ENCODE assay signal across 8 cellular contexts in the genomic region with DNA sequence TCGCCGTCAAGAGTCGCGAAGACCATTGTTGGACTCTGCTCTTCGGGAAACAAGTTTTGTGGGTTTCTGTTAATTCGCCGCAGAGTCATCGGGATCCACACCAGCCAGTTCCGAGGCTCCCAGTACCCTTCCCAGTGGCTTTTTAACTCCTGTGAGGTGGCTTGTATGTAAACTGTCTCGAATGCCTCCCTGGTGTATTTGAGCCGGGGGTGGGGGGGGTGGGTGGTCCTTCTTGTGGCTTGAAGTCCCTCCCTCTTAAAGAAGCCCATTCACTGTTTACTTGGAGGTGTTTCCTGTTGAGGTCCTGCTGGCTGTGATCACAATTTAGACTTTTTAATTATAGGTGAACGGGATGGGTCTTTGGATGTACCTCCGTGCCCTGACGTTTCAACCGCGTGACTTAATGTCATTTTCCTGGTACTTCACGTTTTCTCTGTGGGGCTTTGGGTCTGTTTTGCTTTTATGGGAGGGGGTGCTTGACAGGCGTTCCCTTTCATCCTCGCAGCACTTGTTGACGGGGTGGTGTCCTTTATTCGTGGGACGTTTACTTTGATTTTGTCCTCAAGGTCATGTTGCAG. TPM values are rescaled to one million over a fixed set of nuclear protein-coding genes. Genes with fewer than 3 reads are reported as not detected.
DNase-seq lines count a peak whose midpoint lies in the region; ATAC-seq and TF ChIP-seq lines count a peak whose summit lies in the region.

No MANE protein-coding gene starts in this region.

- no peak overlapping the region for H2AFZ ChIP-seq in hepatocyte

- peak overlapping the region; percentile 86 for H3K9ac ChIP-seq in HUES48 (ENCODE audit: low read depth, low read length)
- peak overlapping the region; percentile 95 for H3K9ac ChIP-seq in skeletal muscle satellite cell (ENCODE audit: low read depth, low read length)

- H3K27me3 ChIP-seq in HUES48 (ENCODE audit: control insufficient read depth, insufficient read depth, low read length): no peaks in the 10 kb centered on the region
- no peaks in the 10 kb centered on the region for H3K27me3 ChIP-seq in hepatocyte
- H3K27me3 ChIP-seq in skeletal muscle satellite cell (ENCODE audit: control insufficient read depth, insufficient read depth, low read length): no peaks in the 10 kb centered on the region

- H3K4me3 Mint-ChIP-seq in activated T-cell treated with anti-CD3 and anti-CD28 coated beads, Interleukin-2, amount 50 U/mL, for 4 hours: peak overlapping the region; percentile 97

- H4K20me1 ChIP-seq in hepatocyte (ENCODE audit: insufficient read depth, poor library complexity, severe bottlenecking): peaks cover 53% of the 10 kb centered on the region

- no peak for ATAC-seq in activated T-cell treated with anti-CD3 and anti-CD28 coated beads, Interleukin-2, amount 50 U/mL, for 4 hours
- ATAC-seq in HG03159 (IDR thresholded peaks at IDR 0.05; ENCODE audit: unreplicated experiment): no peak
- ATAC-seq in sciatic nerve: no peak

- peak; percentile 13 for DNase-seq in COR-L47 (lab: John Stamatoyannopoulos, UW)
- no peak for DNase-seq in activated T-cell treated with anti-CD3 and anti-CD28 coated beads, Interleukin-2, amount 50 U/mL, for 4 hours
- DNase-seq in hepatocyte (ENCODE audit: low spot score): no peak
- no peak for DNase-seq in SK-N-DZ (ENCODE audit: low spot score)
- no peak for DNase-seq in sciatic nerve (ENCODE audit: low spot score)

- H3K9me2 ChIP-seq in hepatocyte (replicated peaks; ENCODE audit: insufficient read depth): no peaks in the 10 kb centered on the region

- no peaks in the 10 kb centered on the region for H3K9me3 ChIP-seq in HUES48 (ENCODE audit: control insufficient read depth, insufficient read depth, low read length)
- H3K9me3 ChIP-seq in hepatocyte (ENCODE audit: low read depth): no peaks in the 10 kb centered on the region
- no peaks in the 10 kb centered on the region for H3K9me3 ChIP-seq in skeletal muscle satellite cell (replicated peaks; ENCODE audit: low read length)

- H3K79me2 ChIP-seq in hepatocyte: peaks cover 54% of the 10 kb centered on the region

- no peaks in the 10 kb centered on the region for H3K36me3 ChIP-seq in HUES48 (ENCODE audit: control insufficient read depth, insufficient read depth, low read length)
- H3K36me3 ChIP-seq in hepatocyte (replicated peaks; ENCODE audit: insufficient read depth, low read depth): no peaks in the 10 kb centered on the region
- H3K36me3 ChIP-seq in skeletal muscle satellite cell (ENCODE audit: insufficient read depth, low read length): no peaks in the 10 kb centered on the region

- H3K4me1 Mint-ChIP-seq in activated T-cell treated with anti-CD3 and anti-CD28 coated beads, Interleukin-2, amount 50 U/mL, for 4 hours (ENCODE audit: low read depth): peaks cover 39% of the 10 kb centered on the region

- H3K36me3 Mint-ChIP-seq in activated T-cell treated with anti-CD3 and anti-CD28 coated beads, Interleukin-2, amount 50 U/mL, for 4 hours (ENCODE audit: insufficient read depth): peaks cover 7% of the 10 kb centered on the region

- H3K27me3 Mint-ChIP-seq in activated T-cell treated with anti-CD3 and anti-CD28 coated beads, Interleukin-2, amount 50 U/mL, for 4 hours (ENCODE audit: low read depth): no peaks in the 10 kb centered on the region

- no peak for TF ChIP-seq CTCF in hepatocyte (IDR thresholded peaks at IDR 0.05; ENCODE audit: poor library complexity)

- no peaks in the 10 kb centered on the region for H3K9me3 Mint-ChIP-seq in activated T-cell treated with anti-CD3 and anti-CD28 coated beads, Interleukin-2, amount 50 U/mL, for 4 hours

- peaks cover 17% of the 10 kb centered on the region for H3K4me1 ChIP-seq in HUES48 (ENCODE audit: control insufficient read depth, insufficient read depth, low read length)
- peaks cover 28% of the 10 kb centered on the region for H3K4me1 ChIP-seq in hepatocyte (ENCODE audit: insufficient read depth)
- peaks cover 20% of the 10 kb centered on the region for H3K4me1 ChIP-seq in skeletal muscle satellite cell (ENCODE audit: control insufficient read depth, insufficient read depth, low read length)

- under 1% methylated on average over 22 of the region's 22 CpGs for WGBS in hepatocyte (ENCODE audit: low lambda C conversion rate, missing lambda C conversion rate)

- intact Hi-C loops in sciatic nerve (cut with DNase I): no loop called here

- H3K27ac ChIP-seq in HUES48 (ENCODE audit: low read depth, low read length): peak overlapping the region; percentile 98
- H3K27ac ChIP-seq in hepatocyte: peak overlapping the region; percentile 91

- H3K4me2 ChIP-seq in hepatocyte (peak overlapping the region; percentile 91), skeletal muscle satellite cell (ENCODE audit: low read length) (peak overlapping the region; percentile 94)

- H3K4me3 ChIP-seq in HUES48 (ENCODE audit: low read depth, low read length) (peak overlapping the region; percentile 94), hepatocyte (peak overlapping the region; percentile 95), skeletal muscle satellite cell (ENCODE audit: low read length) (peak overlapping the region; percentile 82)

RNA-seq across cellular contexts. Expression of a gene that starts 0.8 kb away (rescaled TPM):
- total RNA-seq in activated T-cell treated with anti-CD3 and anti-CD28 coated beads, Interleukin-2, amount 50 U/mL, for 4 hours: 100 to 1,000 TPM; 126 to 129 (median 128) TPM
- total RNA-seq in hepatocyte (108 and 126 TPM in 2 replicates), sciatic nerve (121 TPM)
- 31.5 and 57.3 TPM in 2 replicates for polyA plus RNA-seq in hepatocyte
- 77.5 and 94.0 TPM in 2 replicates for total RNA-seq in skeletal muscle satellite cell (2012; rRNA removed)
- 92.7 and 116 TPM in 2 replicates for polyA plus RNA-seq in SK-N-DZ (2014; cell fraction: cytosol; rRNA removed)
- polyA plus RNA-seq in SK-N-DZ (2014; cell fraction: nucleus; rRNA removed): 137 and 162 TPM in 2 replicates
